24 cellular contexts compared by ENCODE assay signal in the genomic region with DNA sequence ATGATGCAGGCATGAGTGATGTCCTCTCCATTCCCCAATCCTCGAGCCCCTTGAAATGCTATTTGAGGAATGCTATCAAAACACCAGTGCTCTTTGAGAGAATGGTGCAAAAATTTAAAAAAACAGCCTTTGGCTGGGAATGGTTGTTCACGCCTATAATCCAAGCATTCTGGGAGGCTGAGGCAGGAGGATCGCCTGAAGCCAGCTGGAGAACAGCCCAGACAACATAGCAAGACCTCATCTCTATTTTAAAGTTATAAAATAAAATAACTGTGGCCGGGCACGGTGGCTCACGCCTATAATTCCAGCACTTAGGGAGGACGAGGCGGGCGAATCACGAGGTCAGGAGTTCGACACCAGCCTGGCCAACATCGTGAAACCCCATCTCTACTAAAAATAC. TPM values are rescaled to one million over a fixed set of nuclear protein-coding genes. Genes with fewer than 3 reads are reported as not detected.
A peak's percentile ranks its signal among the peaks of the same experiment; 100 is the strongest.
DNase-seq lines count a peak whose midpoint lies in the region; ATAC-seq and TF ChIP-seq lines count a peak whose summit lies in the region.
"Had no signal": no experiment of that assay in that cellular context is flagged by ENCODE, and none has a peak within 500 bp of the region (broad histone marks: within the 10 kb centered on the region; RNA-seq: fewer than 3 reads in every experiment).

No MANE protein-coding gene starts in this region.

- TF ChIP-seq POLR2A in uterus (IDR thresholded peaks at IDR 0.05): no peak
- no peak for TF ChIP-seq POLR2A in gastrocnemius medialis (IDR thresholded peaks at IDR 0.05)

- intact Hi-C loops in lower lobe of right lung (cut with DNase I): no loop called here
- intact Hi-C loops in uterus (cut with DNase I; ENCODE audit: low total_unique reads): loop anchor here (10.0 kb wide), 1 partner anchor 65 kb away; the partner anchor contains the start of gene CLIC1
- intact Hi-C loops in gastrocnemius medialis (cut with DNase I; ENCODE audit: low total_unique reads): no loop called here

- H3K4me1 ChIP-seq in lower lobe of right lung: peaks cover 9% of the 10 kb centered on the region
- no peaks in the 10 kb centered on the region for H3K4me1 ChIP-seq in uterus
- H3K4me1 ChIP-seq in gastrocnemius medialis: peaks cover 14 to 15% of the 10 kb centered on the region in 2 donors

- H3K4me3 ChIP-seq in lower lobe of right lung: no peak overlapping the region
- no peak overlapping the region for H3K4me3 ChIP-seq in uterus
- no peak overlapping the region for H3K4me3 ChIP-seq in gastrocnemius medialis
- H3K4me3 ChIP-seq: BLaER1, GM12878 had no signal

- no peak for TF ChIP-seq CTCF in RWPE1 (conservative IDR thresholded peaks at IDR 0.05; ENCODE audit: low read depth)
- TF ChIP-seq CTCF in lower lobe of right lung (IDR thresholded peaks at IDR 0.05): no peak
- TF ChIP-seq CTCF in uterus (IDR thresholded peaks at IDR 0.05): no peak
- TF ChIP-seq CTCF in gastrocnemius medialis (IDR thresholded peaks at IDR 0.05 in 4 of 5, conservative IDR thresholded peaks at IDR 0.05 in 1 of 5): no peak

- POLR2A ChIA-PET in RWPE1 (lab: Yijun Ruan, JAX; ENCODE audit: low non-redundant PET): no interaction called here

- ATAC-seq in lower lobe of right lung (no peak), gastrocnemius medialis (no peak), GM21526 (IDR thresholded peaks at IDR 0.05; ENCODE audit: low FRiP score, unreplicated experiment) (no peak)
- ATAC-seq: GM12878 had no signal

- in situ Hi-C loops in gastrocnemius medialis (cut with MboI; ENCODE audit: low sequenced_read_pairs in 4 of 4): loop anchor here in 1 of 4 donors (25.0 kb wide), 1 partner anchor 388 kb away; the partner anchor contains the start of genes AGER, AGPAT1, GPSM3 and PBX2

- no peaks in the 10 kb centered on the region for H3K9me3 ChIP-seq in lower lobe of right lung
- no peaks in the 10 kb centered on the region for H3K9me3 ChIP-seq in uterus
- H3K9me3 ChIP-seq in gastrocnemius medialis: no peaks in the 10 kb centered on the region
- H3K9me3 ChIP-seq: BLaER1 had no signal

- DNase-seq in EH (ENCODE audit: low read depth): peak; percentile 78
- DNase-seq in RWPE1 (ENCODE audit: low spot score): no peak
- peak; percentile 29 for DNase-seq in lower lobe of right lung
- no peak for DNase-seq in uterus
- DNase-seq in gastrocnemius medialis: no peak
- DNase-seq in activated CD8-positive, alpha-beta memory T cell treated with anti-CD3 and anti-CD28 coated beads, Interleukin-2, amount 50 U/mL, for 48 hours: no peak
- DNase-seq: CD4-positive, alpha-beta T cell; COR-L47; DMS79; GOT3; HCEC 1CT; KG1; NCI-H1105; NCI-H2081; NCI-H2171; NCI-H345; NCI-H524; NCI-H82; Right ventricle myocardium superior had no signal

- H3K36me3 ChIP-seq in lower lobe of right lung (peaks cover 29% of the 10 kb centered on the region), uterus (no peaks in the 10 kb centered on the region), gastrocnemius medialis (peaks cover 0 to 14% of the 10 kb centered on the region in 2 donors)

- H3K27me3 ChIP-seq in lower lobe of right lung (ENCODE audit: low read depth): no peaks in the 10 kb centered on the region
- H3K27me3 ChIP-seq in uterus: no peaks in the 10 kb centered on the region
- H3K27me3 ChIP-seq in gastrocnemius medialis: no peaks in the 10 kb centered on the region
- H3K27me3 ChIP-seq: BLaER1 had no signal

- CTCF ChIA-PET in RWPE1 (lab: Yijun Ruan, JAX): no interaction called here

- H3K27ac ChIP-seq in RWPE1 (peak overlapping the region; percentile 17; the same call in 1 of the 2 replicates), lower lobe of right lung (no peak overlapping the region), uterus (peak overlapping the region; percentile 22 to 49), gastrocnemius medialis (no peak overlapping the region)
- H3K27ac ChIP-seq: HL-60 had no signal

RNA-seq across cellular contexts. Expression of gene VARS1, which starts 4.2 kb away (rescaled TPM):
- total RNA-seq in lower lobe of right lung (44.1 TPM), uterus (100 to 1,000 TPM in 1 of 4 donors, 10 to 100 TPM in 3; 35.6 to 118 (median 53.4) TPM), gastrocnemius medialis (100 to 1,000 TPM in 1 of 4 donors, 10 to 100 TPM in 3; 39.2 to 102 (median 67.4) TPM)

RNA-seq across cellular contexts. Expression of gene LSM2, which starts 7.0 kb away (rescaled TPM):
- 30.5 TPM for total RNA-seq in lower lobe of right lung
- 100 to 1,000 TPM in 1 of 4 donors, 10 to 100 TPM in 3; 37.1 to 119 (median 58.7) TPM for total RNA-seq in uterus
- 10 to 100 TPM; 25.1 to 43.7 (median 32.9) TPM for total RNA-seq in gastrocnemius medialis

RNA-seq across cellular contexts. Expression of gene HSPA1L, which starts 15.3 kb away (rescaled TPM):
- total RNA-seq in lower lobe of right lung: 2.5 TPM
- 1 to 10 TPM in 3 of 4 donors, under 1 TPM in 1; 0.59 to 4.6 (median 2.3) TPM for total RNA-seq in uterus
- total RNA-seq in gastrocnemius medialis: 1 to 10 TPM; 1.1 to 7.1 (median 3.5) TPM

RNA-seq across cellular contexts. Expression of gene HSPA1A, which starts 15.6 kb away (rescaled TPM):
- 230 TPM for total RNA-seq in lower lobe of right lung
- total RNA-seq in uterus: 100 to 1,000 TPM in 3 of 4 donors, 10 to 100 TPM in 1; 98.8 to 261 (median 170) TPM
- total RNA-seq in gastrocnemius medialis: 100 to 1,000 TPM in 2 of 4 donors, 10 to 100 TPM in 2; 85.8 to 205 (median 111) TPM

RNA-seq across cellular contexts. Expression of gene VWA7, which starts 22.7 kb away (rescaled TPM):
- total RNA-seq in lower lobe of right lung (4.2 TPM), uterus (10 to 100 TPM in 1 of 4 donors, 1 to 10 TPM in 2, under 1 TPM in 1; 0.88 to 24.1 (median 3.1) TPM), gastrocnemius medialis (1 to 10 TPM; 2.0 to 7.8 (median 4.7) TPM)
- total RNA-seq: SK-MEL-5 had no signal

Comparison
In these comparisons a context has a peak if more than half of its experiments do, and no peak if none do; other contexts are left out.
1. DNase-seq: peak in EH (single experiment) and lower lobe of right lung (single experiment); none in RWPE1 (single experiment), uterus (0 of 2), gastrocnemius medialis (0 of 2) and activated CD8-positive, alpha-beta memory T cell treated with anti-CD3 and anti-CD28 coated beads, Interleukin-2, amount 50 U/mL, for 48 hours (single experiment).
2. H3K27ac ChIP-seq: peak in RWPE1 (single experiment) and uterus (2 of 2); none in lower lobe of right lung (single experiment) and gastrocnemius medialis (0 of 4).